In genomic region chr2:219997341-219997851, GRCh38 we compare ENCODE assay signal across 8 cellular contexts.
A peak's percentile ranks its signal among the peaks of the same experiment; 100 is the strongest.
DNase-seq lines count a peak whose midpoint lies in the region; ATAC-seq and TF ChIP-seq lines count a peak whose summit lies in the region.

No MANE protein-coding gene starts in this region.

- H3K4me2 ChIP-seq in PC-3 (ENCODE audit: low read length): no peak overlapping the region

- CTCF ChIA-PET in PC-3 (lab: Charles Lee): interaction anchor here (0.6 kb wide), 1 partner anchor 19 kb away, joined by 3 read pairs; no protein-coding TSS in a partner anchor

- POLR2A ChIA-PET in PC-3 (lab: Charles Lee; ENCODE audit: unreplicated experiment): no interaction called here

- H3K4me3 ChIP-seq in PC-3 (ENCODE audit: low read length) (no peak overlapping the region), fibroblast of villous mesenchyme (ENCODE audit: low read depth, low read length) (no peak overlapping the region)

- H3F3A ChIP-seq in PC-3 (ENCODE audit: low read length, unreplicated experiment): no peaks in the 10 kb centered on the region

- peaks cover 8% of the 10 kb centered on the region; the same call in 1 of the 2 replicates for H3K4me1 ChIP-seq in PC-3 (ENCODE audit: insufficient read depth, low read length)

- H3K36me3 ChIP-seq in PC-3 (ENCODE audit: low read depth, low read length): no peaks in the 10 kb centered on the region

- no peak overlapping the region for H2AFZ ChIP-seq in PC-3 (ENCODE audit: low read length)

- TF ChIP-seq CTCF in GM12873 (IDR thresholded peaks at IDR 0.05; ENCODE audit: insufficient read depth, low read depth, low read length, missing control alignments) (peak; percentile 58), PC-3 (conservative IDR thresholded peaks at IDR 0.05; ENCODE audit: low read depth, low read length) (peak; percentile 62), fibroblast of villous mesenchyme (IDR thresholded peaks at IDR 0.05; ENCODE audit: insufficient read depth, low read depth, low read length) (peak; percentile 62)

- DNase-seq in A172 (ENCODE audit: low spot score): peak; percentile 72
- DNase-seq in PC-3: peak; percentile 38
- peak; percentile 69 for DNase-seq in fibroblast of villous mesenchyme (ENCODE audit: low read depth)
- peak; percentile 58 for DNase-seq in stimulated activated CD8-positive, alpha-beta memory T cell treated with anti-CD3 and anti-CD28 coated beads, Interleukin-4, amount 100 ng/mL, for 48 hours
- no peak for DNase-seq in foreskin melanocyte
- DNase-seq in GF-D8 (lab: John Stamatoyannopoulos, UW): no peak

- no peaks in the 10 kb centered on the region for H3K79me2 ChIP-seq in PC-3 (ENCODE audit: low read length)

- no TSS peak for BruUV-seq in PC-3 (replicated peaks; lab: Mats Ljungman, UMichigan)

- intact Hi-C loops in PC-3 (cut with micrococcal nuclease): no loop called here

- no peak overlapping the region for H3K27ac ChIP-seq in PC-3 (ENCODE audit: low read length)

- no peaks in the 10 kb centered on the region for H3K27me3 ChIP-seq in PC-3 (ENCODE audit: low read length)

- no peak overlapping the region for H3K9ac ChIP-seq in PC-3 (ENCODE audit: low read length)

- no peak for ATAC-seq in PC-3
- ATAC-seq in HG03025 (IDR thresholded peaks at IDR 0.05; ENCODE audit: low FRiP score, unreplicated experiment): no peak

- H3K9me2 ChIP-seq in PC-3 (replicated peaks; ENCODE audit: low read length): no peaks in the 10 kb centered on the region

- H3K9me3 ChIP-seq in PC-3 (ENCODE audit: low read length): no peaks in the 10 kb centered on the region

- H4K20me1 ChIP-seq in PC-3 (ENCODE audit: low read length): no peaks in the 10 kb centered on the region

Comparison
In these comparisons a context has a peak if more than half of its experiments do, and no peak if none do; other contexts are left out.
1. DNase-seq: peak in A172 (single experiment), PC-3 (single experiment), fibroblast of villous mesenchyme (single experiment) and stimulated activated CD8-positive, alpha-beta memory T cell treated with anti-CD3 and anti-CD28 coated beads, Interleukin-4, amount 100 ng/mL, for 48 hours (single experiment); none in foreskin melanocyte (single experiment) and GF-D8 (single experiment).
2. Peak in every context shown above with its lines, with median percentiles within 50 percentile points of each other: CTCF ChIP-seq.